In genomic region chr17:45342306-45342705, GRCh38 we compare ENCODE assay signal across 14 cellular contexts. TPM values are rescaled to one million over a fixed set of nuclear protein-coding genes. Genes with fewer than 3 reads are reported as not detected.
DNase-seq lines count a peak whose midpoint lies in the region; TF ChIP-seq lines count a peak whose summit lies in the region.
"Had no signal": no experiment of that assay in that cellular context is flagged by ENCODE, and none has a peak within 500 bp of the region (broad histone marks: within the 10 kb centered on the region; RNA-seq: fewer than 3 reads in every experiment).

No MANE protein-coding gene starts in this region.

- H3K36me3 ChIP-seq in HEK293 (ENCODE audit: control insufficient read depth in 2 of 2, insufficient read depth in 1 of 2, low read length in 2 of 2) = no peaks in the 10 kb centered on the region
- no peaks in the 10 kb centered on the region for H3K36me3 ChIP-seq in endodermal cell (ENCODE audit: control insufficient read depth, insufficient read depth, low read length)
- H3K36me3 ChIP-seq in neuron (ENCODE audit: insufficient read depth, low read length) = no peaks in the 10 kb centered on the region

- POLR2A ChIA-PET in AG04449 (lab: Yijun Ruan, JAX) (interaction anchor here (1.2 to 1.9 kb wide), 3 partner anchors 16 to 30 kb away, joined by 4 to 10 read pairs (median 6); no protein-coding TSS in a partner anchor), HEK293 (lab: Yijun Ruan, JAX) (interaction anchor here (0.8 to 4.8 kb wide), 6 partner anchors 10 to 47 kb away, joined by 3 to 16 read pairs (median 4); partner anchors contain the start of gene MAP3K14)

- CTCF ChIA-PET in AG04449 (lab: Yijun Ruan, JAX) (interaction anchor here (1.1 kb wide), 2 partner anchors 9 to 65 kb away, joined by 3 to 4 read pairs; no protein-coding TSS in a partner anchor), HEK293 (lab: Yijun Ruan, JAX) (interaction anchor here (0.7 to 1.7 kb wide), 4 partner anchors 42 to 65 kb away, joined by 3 to 7 read pairs (median 4); no protein-coding TSS in a partner anchor)

- H3K4me3 ChIP-seq in AG04449 (ENCODE audit: low read depth, low read length) = peak overlapping the region; percentile 42
- no peak overlapping the region for H3K4me3 ChIP-seq in HEK293 (ENCODE audit: low read depth, low read length)
- H3K4me3 ChIP-seq in endodermal cell (ENCODE audit: low read length) = no peak overlapping the region
- H3K4me3 ChIP-seq in neuron (ENCODE audit: low read length) = no peak overlapping the region

- H2AFZ ChIP-seq in neuron (ENCODE audit: low read depth, low read length) = peak overlapping the region; percentile 3

- H3K4me1 Mint-ChIP-seq in endodermal cell = peaks cover 11% of the 10 kb centered on the region

- H3K9me3 Mint-ChIP-seq in endodermal cell = no peaks in the 10 kb centered on the region

- WGBS in endodermal cell (ENCODE audit: insufficient coverage in 1 of 2, insufficient read length in 1 of 2), 2 experiments = 93% methylated on average over 8 to 11 of the region's 11 CpGs

- H3K27me3 ChIP-seq in endodermal cell (ENCODE audit: control insufficient read depth, insufficient read depth, low read length, poor library complexity, severe bottlenecking) (no peaks in the 10 kb centered on the region), neuron (ENCODE audit: insufficient read depth, low read length) (no peaks in the 10 kb centered on the region)

- no peak overlapping the region for H3K9ac ChIP-seq in endodermal cell (ENCODE audit: extremely low read depth, low read length, poor library complexity, severe bottlenecking)

- H3K4me1 ChIP-seq in HEK293 (ENCODE audit: control insufficient read depth, insufficient read depth, low read length) (peaks cover 26% of the 10 kb centered on the region), endodermal cell (ENCODE audit: control insufficient read depth, insufficient read depth, low read length) (peaks cover 9% of the 10 kb centered on the region), neuron (ENCODE audit: insufficient read depth, low read length) (peaks cover 5% of the 10 kb centered on the region)

- H3K27me3 Mint-ChIP-seq in endodermal cell (ENCODE audit: insufficient read depth) = peaks cover 22% of the 10 kb centered on the region

- H3K9me3 ChIP-seq in HEK293 (ENCODE audit: control insufficient read depth, insufficient read depth, low read depth, low read length) (no peaks in the 10 kb centered on the region), endodermal cell (ENCODE audit: control insufficient read depth, low read length) (no peaks in the 10 kb centered on the region), neuron (ENCODE audit: low read length) (no peaks in the 10 kb centered on the region)

- no peak overlapping the region for H3K27ac Mint-ChIP-seq in endodermal cell

- no peak overlapping the region for H3K4me3 Mint-ChIP-seq in endodermal cell

- H3K36me3 Mint-ChIP-seq in endodermal cell (ENCODE audit: low read depth) = peaks cover 3% of the 10 kb centered on the region

- H3K27ac ChIP-seq in HEK293 (ENCODE audit: extremely low read depth, low read depth, low read length) = peak overlapping the region; percentile 53; the same call in 1 of the 2 replicates
- H3K27ac ChIP-seq in endodermal cell (ENCODE audit: low read depth, low read length) = no peak overlapping the region

- TF ChIP-seq CTCF in AG04449 (IDR thresholded peaks at IDR 0.05; ENCODE audit: insufficient read depth, low read length, missing control alignments) (no peak), HEK293 (tag by site-specific recombination; IDR thresholded peaks at IDR 0.05) (no peak), endodermal cell (conservative IDR thresholded peaks at IDR 0.05) (peak; percentile 22)

- DNase-seq in AG04449 (ENCODE audit: low read depth, low spot score) (no peak), endodermal cell (no peak), NCI-H774 (lab: John Stamatoyannopoulos, UW) (no peak), NCI-H1105 (lab: John Stamatoyannopoulos, UW) (no peak), HCEC 1CT (no peak), NCI-H69 (lab: John Stamatoyannopoulos, UW) (no peak)
- DNase-seq: activated naive CD4-positive, alpha-beta T cell treated with anti-CD3 and anti-CD28 coated beads, Interleukin-2, amount 50 U/mL, for 16 hours; activated T-cell treated with anti-CD3 and anti-CD28 coated beads for 4 hours; NK-92 treated with Interleukin-12 subunit alpha and Interleukin-12 subunit beta, amount 100 ng/mL, for 24 hours; occipital lobe; RPMI8226; stimulated activated CD4-positive, alpha-beta T cell treated with anti-CD3 and anti-CD28 coated beads, Interleukin-4, amount 100 ng/mL, for 1 hour had no signal

TF ChIP-seq in HEK293, 187 proteins besides CTCF, POLR2A, EP300 and RAD21 (continues in another document):
- TF ChIP-seq ZNF791 (tag by site-specific recombination; IDR thresholded peaks at IDR 0.05) (no peak), ZNF549 (tag by site-specific recombination; IDR thresholded peaks at IDR 0.05) (no peak), ZNF280D (tag by site-specific recombination; IDR thresholded peaks at IDR 0.05) (no peak), ZNF792 (tag by site-specific recombination; IDR thresholded peaks at IDR 0.05) (no peak), ZNF169 (tag by site-specific recombination; IDR thresholded peaks at IDR 0.05) (no peak), KLF9 (tag by site-specific recombination; IDR thresholded peaks at IDR 0.05; ENCODE audit: low read depth) (no peak), TSHZ1 (tag by site-specific recombination; IDR thresholded peaks at IDR 0.05; ENCODE audit: borderline replicate concordance) (no peak), FEZF1 (tag by site-specific recombination; IDR thresholded peaks at IDR 0.05) (no peak), ZNF404 (tag by site-specific recombination; IDR thresholded peaks at IDR 0.05) (no peak), WT1 (tag by site-specific recombination; IDR thresholded peaks at IDR 0.05) (no peak), HOXD13 (CRISPR knock-in tag; IDR thresholded peaks at IDR 0.05; ENCODE audit: borderline replicate concordance) (no peak), ZNF449 (tag by site-specific recombination; IDR thresholded peaks at IDR 0.05) (no peak), ZSCAN30 (tag by site-specific recombination; IDR thresholded peaks at IDR 0.05) (no peak), ZNF707 (tag by site-specific recombination; IDR thresholded peaks at IDR 0.05) (no peak), ZNF626 (tag by site-specific recombination; IDR thresholded peaks at IDR 0.05) (no peak)

RNA-seq across cellular contexts. Expression of gene MAP3K14, which starts 25.5 kb away (rescaled TPM):
- 1 to 10 TPM; 4.6 to 5.5 TPM for total RNA-seq in endodermal cell
- 5.3 TPM for polyA plus RNA-seq in endodermal cell (2013, experiment 1 of 2)
- polyA plus RNA-seq in endodermal cell (2013, experiment 2 of 2) = 4.0 TPM
